ENCODE assay signal across 8 cellular contexts in genomic region chr19:18612772-18613588, GRCh38. TPM values are rescaled to one million over a fixed set of nuclear protein-coding genes. Genes with fewer than 3 reads are reported as not detected.
DNase-seq lines count a peak whose midpoint lies in the region; ATAC-seq and TF ChIP-seq lines count a peak whose summit lies in the region.

Gene TMEM59L (plus strand): TSS chr19:18612870. CDS start chr19:18612959, 89 bp downstream.

- H3K9me2 ChIP-seq in GM23338 (ENCODE audit: insufficient read depth): 0 out of 2 replicates have a peak, but pooled peaks cover 6% of the 10 kb centered on the region

- no peaks in the 10 kb centered on the region for H3K79me2 ChIP-seq in GM23338 (replicated peaks; ENCODE audit: insufficient read depth)

- peak; percentile 18 for ATAC-seq in GM23338
- ATAC-seq in naive thymus-derived CD8-positive, alpha-beta T cell: peak; percentile 71 to 78
- no peak for ATAC-seq in GM18858 (IDR thresholded peaks at IDR 0.05; ENCODE audit: unreplicated experiment)

- peak within 1 kb of the TSS; percentile 72 for H2AFZ ChIP-seq in GM23338

- no peak for TF ChIP-seq CTCF in GM23338 (conservative IDR thresholded peaks at IDR 0.05; ENCODE audit: low read depth in 2 of 2)

- H3K4me1 Mint-ChIP-seq in GM23338: peaks cover 38% of the 10 kb centered on the region
- H3K4me1 Mint-ChIP-seq in naive thymus-derived CD8-positive, alpha-beta T cell: peaks cover 10 to 43% (median 20%) of the 10 kb centered on the region in 4 donors

- H4K20me1 ChIP-seq in GM23338 (replicated peaks; ENCODE audit: insufficient read depth): no peaks in the 10 kb centered on the region

- H3K36me3 ChIP-seq in GM23338 (ENCODE audit: insufficient read depth): no peaks in the 10 kb centered on the region
- no peaks in the 10 kb centered on the region for H3K36me3 ChIP-seq in duodenal mucosa (ENCODE audit: control insufficient read depth in 1 of 2, insufficient read depth in 2 of 2, low read length in 2 of 2)

- peak within 1 kb of the TSS; percentile 94 for H3K4me2 ChIP-seq in GM23338

- DNase-seq in GM23338 (ENCODE audit: low spot score) (peak; percentile 65), T-helper 2 cell (peak in 4 of 5 experiments; percentile 14 to 53 (median 42)), foreskin melanocyte (no peak), SKM-1 treated with dmso at 0.1 percent for 144 hours (lab: John Stamatoyannopoulos, UW; ENCODE audit: unreplicated experiment) (no peak), OCI-M1 (lab: John Stamatoyannopoulos, UW) (no peak)
- DNase-seq in naive thymus-derived CD8-positive, alpha-beta T cell: peak in 9 of 10 donors; percentile 40 to 79 (median 56)

- H3K27me3 ChIP-seq in GM23338 (ENCODE audit: insufficient read depth) (peaks cover 82% of the 10 kb centered on the region), duodenal mucosa (ENCODE audit: control insufficient read depth in 1 of 2, insufficient read depth in 2 of 2, low read length in 2 of 2) (peaks cover 65 to 69% of the 10 kb centered on the region in 2 donors)

- POLR2A ChIA-PET in naive thymus-derived CD8-positive, alpha-beta T cell (lab: Charles Lee): interaction anchor here (1.1 to 2.2 kb wide), 2 partner anchors 22 to 24 kb away, joined by 3 to 9 read pairs; partner anchors contain the start of gene REX1BD

- H3K4me3 Mint-ChIP-seq in GM23338: peak within 1 kb of the TSS; percentile 80
- peak within 1 kb of the TSS; percentile 67 to 90 (median 78) for H3K4me3 Mint-ChIP-seq in naive thymus-derived CD8-positive, alpha-beta T cell

- H3K27me3 Mint-ChIP-seq in GM23338 (ENCODE audit: insufficient read depth, low read depth, poor library complexity): peaks cover 74% of the 10 kb centered on the region
- H3K27me3 Mint-ChIP-seq in naive thymus-derived CD8-positive, alpha-beta T cell: peaks cover 26 to 84% (median 51%) of the 10 kb centered on the region in 5 donors

- H3K36me3 Mint-ChIP-seq in GM23338 (ENCODE audit: low read depth): peaks cover 7% of the 10 kb centered on the region
- peaks cover 0 to 4% (median 0%) of the 10 kb centered on the region in 3 donors for H3K36me3 Mint-ChIP-seq in naive thymus-derived CD8-positive, alpha-beta T cell

- H3K4me3 ChIP-seq in GM23338 (peak within 1 kb of the TSS; percentile 76), duodenal mucosa (ENCODE audit: low read depth in 1 of 2, low read length in 2 of 2) (peak within 1 kb of the TSS; percentile 22 to 28)

- H3K9ac ChIP-seq in duodenal mucosa (ENCODE audit: low read depth in 1 of 2, low read length in 2 of 2): no peak within 1 kb of the TSS

- H3K9me3 Mint-ChIP-seq in GM23338: peaks cover 7% of the 10 kb centered on the region; the same call in 2 of the 3 replicates
- no peaks in the 10 kb centered on the region for H3K9me3 Mint-ChIP-seq in naive thymus-derived CD8-positive, alpha-beta T cell

- no peaks in the 10 kb centered on the region for H3K9me3 ChIP-seq in duodenal mucosa (ENCODE audit: control insufficient read depth in 1 of 2, low read length in 2 of 2)

- H3K4me1 ChIP-seq in GM23338 (ENCODE audit: insufficient read depth): peaks cover 49% of the 10 kb centered on the region
- peaks cover 7 to 10% of the 10 kb centered on the region in 2 donors for H3K4me1 ChIP-seq in duodenal mucosa (ENCODE audit: control insufficient read depth in 1 of 2, insufficient read depth in 2 of 2, low read length in 2 of 2)

- peaks cover 24% of the 10 kb centered on the region for H3F3A ChIP-seq in GM23338 (replicated peaks; ENCODE audit: low read depth)

- H3K27ac Mint-ChIP-seq in GM23338: no peak within 1 kb of the TSS
- peak within 1 kb of the TSS in 3 of 10 donors; percentile 14 to 88 (median 38) for H3K27ac Mint-ChIP-seq in naive thymus-derived CD8-positive, alpha-beta T cell

- H3K27ac ChIP-seq in GM23338 (ENCODE audit: low read depth) (no peak within 1 kb of the TSS), duodenal mucosa (ENCODE audit: low read depth, low read length) (no peak within 1 kb of the TSS)

TF ChIP-seq in GM23338, 12 proteins besides CTCF, POLR2A, EP300 and RAD21 (continues in another document):
- TF ChIP-seq REST (IDR thresholded peaks at IDR 0.05; ENCODE audit: unreplicated experiment) (no peak), CREB1 (CRISPR knock-in tag; IDR thresholded peaks at IDR 0.05; ENCODE audit: low read depth) (peak; percentile 76), EZH2 (IDR thresholded peaks at IDR 0.05; ENCODE audit: low read depth, unreplicated experiment) (peak; percentile 71), ZNF114 (CRISPR knock-in tag; IDR thresholded peaks at IDR 0.05) (no peak), NANOG (IDR thresholded peaks at IDR 0.05; ENCODE audit: borderline replicate concordance) (no peak), ETS1 (IDR thresholded peaks at IDR 0.05) (no peak), STAT1 (IDR thresholded peaks at IDR 0.05; ENCODE audit: unreplicated experiment) (no peak), ZNF331 (CRISPR knock-in tag; IDR thresholded peaks at IDR 0.05; ENCODE audit: low read depth) (no peak), POLR2AphosphoS5 (IDR thresholded peaks at IDR 0.05; ENCODE audit: low read depth) (no peak), JUNB (IDR thresholded peaks at IDR 0.05; ENCODE audit: unreplicated experiment) (no peak)

RNA-seq across cellular contexts. Expression of gene TMEM59L, which starts in this region (rescaled TPM):
- total RNA-seq in GM23338 (2014; rRNA removed; shearing (Covaris generic)): 6.8 and 9.8 TPM in 2 replicates
- polyA plus RNA-seq in GM23338 (2016; fragmentation: Nextera tagmentation; extraction: Ambion mirVana): 15.7 and 16.2 TPM in 2 replicates
- not detected for total RNA-seq in naive thymus-derived CD8-positive, alpha-beta T cell
- under 1 TPM in 2 of 3 donors, not detected in 1; 0.09 to 0.27 TPM for polyA plus RNA-seq in naive thymus-derived CD8-positive, alpha-beta T cell

Comparison
In these comparisons a context has a peak if more than half of its experiments do, and no peak if none do; other contexts are left out.
1. RNA of gene TMEM59L (polyA plus RNA-seq): 15.7 to 16.2 TPM in GM23338; 0.09 to 0.27 TPM in naive thymus-derived CD8-positive, alpha-beta T cell; every median in the first group is over 10 times any median in the second.
2. Peak in DNase-seq and ATAC-seq in naive thymus-derived CD8-positive, alpha-beta T cell; RNA of the gene not detected or under 1 TPM.
3. DNase-seq: peak in GM23338 (single experiment) and T-helper 2 cell (4 of 5); none in foreskin melanocyte (single experiment), SKM-1 treated with dmso at 0.1 percent for 144 hours (single experiment) and OCI-M1 (single experiment).